ENCODE assay signal across 8 cellular contexts in genomic region chr22:17258015-17258827, GRCh38. TPM values are rescaled to one million over a fixed set of nuclear protein-coding genes. Genes with fewer than 3 reads are reported as not detected.
DNase-seq lines count a peak whose midpoint lies in the region; ATAC-seq and TF ChIP-seq lines count a peak whose summit lies in the region.

No MANE protein-coding gene starts in this region.

- peaks cover 34% of the 10 kb centered on the region for H3F3A ChIP-seq in GM23338 (replicated peaks; ENCODE audit: low read depth)

- peak; percentile 59 for ATAC-seq in GM23338

- no peak overlapping the region for H2AFZ ChIP-seq in GM23338

- H3K36me3 Mint-ChIP-seq in GM23338 (ENCODE audit: low read depth): peaks cover 33% of the 10 kb centered on the region; the same call in 2 of the 3 replicates
- H3K36me3 Mint-ChIP-seq in activated naive CD8-positive, alpha-beta T cell: no peaks in the 10 kb centered on the region

- DNase-seq in GM12865 (ENCODE audit: low read depth) (peak; percentile 99), GM23338 (ENCODE audit: low spot score) (peak; percentile 87), LHCN-M2 (ENCODE audit: low read depth) (peak; percentile 100), kidney epithelial cell (ENCODE audit: low read depth) (peak; percentile 54), mesenteric fat pad (ENCODE audit: low spot score) (no peak)
- peak; percentile 27 to 59 for DNase-seq in stimulated activated CD4-positive, alpha-beta T cell treated with anti-CD3 and anti-CD28 coated beads, Interleukin-4, amount 100 ng/mL, for 48 hours (ENCODE audit: low read depth in 2 of 2)

- TF ChIP-seq CTCF in GM12865 (IDR thresholded peaks at IDR 0.05; ENCODE audit: insufficient read depth, low read depth, low read length, missing control alignments) (no peak), GM23338 (conservative IDR thresholded peaks at IDR 0.05; ENCODE audit: low read depth in 2 of 2) (no peak; a peak in 1 of 4 replicates), kidney epithelial cell (IDR thresholded peaks at IDR 0.05; ENCODE audit: insufficient read depth, low read length, poor library complexity, severe bottlenecking) (no peak)

- peak overlapping the region; percentile 71 for H3K4me2 ChIP-seq in GM23338

- H3K4me3 ChIP-seq in GM12865 (ENCODE audit: low read depth, low read length): peak overlapping the region; percentile 53
- peak overlapping the region; percentile 14; the same call in 1 of the 2 replicates for H3K4me3 ChIP-seq in GM23338
- no peak overlapping the region for H3K4me3 ChIP-seq in kidney epithelial cell (ENCODE audit: low read depth, low read length)

- peaks cover 63% of the 10 kb centered on the region for H3K4me1 Mint-ChIP-seq in GM23338
- peaks cover 17% of the 10 kb centered on the region for H3K4me1 Mint-ChIP-seq in activated naive CD8-positive, alpha-beta T cell (ENCODE audit: low read depth)

- H3K36me3 ChIP-seq in GM23338 (ENCODE audit: insufficient read depth) (no peaks in the 10 kb centered on the region), kidney epithelial cell (ENCODE audit: control insufficient read depth, insufficient read depth, low read length) (no peaks in the 10 kb centered on the region)

- peaks cover 10% of the 10 kb centered on the region for H3K79me2 ChIP-seq in GM23338 (replicated peaks; ENCODE audit: insufficient read depth)

- peak overlapping the region; percentile 97 for H3K27ac Mint-ChIP-seq in GM23338
- no peak overlapping the region for H3K27ac Mint-ChIP-seq in activated naive CD8-positive, alpha-beta T cell

- peaks cover 55% of the 10 kb centered on the region for H3K4me1 ChIP-seq in GM23338 (ENCODE audit: insufficient read depth)

- peaks cover 12% of the 10 kb centered on the region for H3K27me3 Mint-ChIP-seq in GM23338 (ENCODE audit: insufficient read depth, low read depth, poor library complexity)
- no peaks in the 10 kb centered on the region for H3K27me3 Mint-ChIP-seq in activated naive CD8-positive, alpha-beta T cell

- no peaks in the 10 kb centered on the region for H3K27me3 ChIP-seq in GM23338 (ENCODE audit: insufficient read depth)
- no peaks in the 10 kb centered on the region for H3K27me3 ChIP-seq in kidney epithelial cell (ENCODE audit: control insufficient read depth, insufficient read depth, low read length)

- no peaks in the 10 kb centered on the region for H4K20me1 ChIP-seq in GM23338 (replicated peaks; ENCODE audit: insufficient read depth)

- H3K9me3 Mint-ChIP-seq in GM23338: no peaks in the 10 kb centered on the region; the same call in 2 of the 3 replicates
- H3K9me3 Mint-ChIP-seq in activated naive CD8-positive, alpha-beta T cell (ENCODE audit: low read depth): no peaks in the 10 kb centered on the region

- H3K4me3 Mint-ChIP-seq in GM23338: peak overlapping the region; percentile 51
- H3K4me3 Mint-ChIP-seq in activated naive CD8-positive, alpha-beta T cell: peak overlapping the region; percentile 18

- peak overlapping the region; percentile 98 for H3K27ac ChIP-seq in GM23338 (ENCODE audit: low read depth)

- no peaks in the 10 kb centered on the region for H3K9me2 ChIP-seq in GM23338 (ENCODE audit: insufficient read depth)

TF ChIP-seq in GM23338, 12 proteins besides CTCF, POLR2A, EP300 and RAD21 (continues in another document):
- TF ChIP-seq REST (IDR thresholded peaks at IDR 0.05; ENCODE audit: unreplicated experiment) (no peak), JUNB (IDR thresholded peaks at IDR 0.05; ENCODE audit: unreplicated experiment) (no peak), NANOG (IDR thresholded peaks at IDR 0.05; ENCODE audit: borderline replicate concordance) (no peak), CREB1 (CRISPR knock-in tag; IDR thresholded peaks at IDR 0.05; ENCODE audit: low read depth) (no peak), ZNF331 (CRISPR knock-in tag; IDR thresholded peaks at IDR 0.05; ENCODE audit: low read depth) (no peak), EZH2 (IDR thresholded peaks at IDR 0.05; ENCODE audit: low read depth, unreplicated experiment) (no peak), EZH2phosphoT487 (IDR thresholded peaks at IDR 0.05; ENCODE audit: unreplicated experiment) (no peak), ZNF114 (CRISPR knock-in tag; IDR thresholded peaks at IDR 0.05) (no peak), STAT1 (IDR thresholded peaks at IDR 0.05; ENCODE audit: unreplicated experiment) (no peak)

TF ChIP-seq in PFSK-1, 5 proteins besides CTCF, POLR2A, EP300 and RAD21:
- TF ChIP-seq TAF1 (IDR thresholded peaks at IDR 0.05; ENCODE audit: borderline replicate concordance, insufficient read depth, low read length) (no peak), FOXP2 (optimal IDR thresholded peaks at IDR 0.05; ENCODE audit: borderline replicate concordance, extremely low read depth, extremely low read length, insufficient read depth) (peak; percentile 30), REST (IDR thresholded peaks at IDR 0.05; ENCODE audit: insufficient read depth in 1 of 2, low read depth in 2 of 2, low read length in 2 of 2) (no peak), SIN3A (IDR thresholded peaks at IDR 0.05; ENCODE audit: borderline replicate concordance, insufficient read depth, low read length) (peak; percentile 92; the same call in 1 of the 2 replicates)

RNA-seq across cellular contexts. Expression of gene ADA2, which starts 39.0 kb away (rescaled TPM):
- total RNA-seq in GM23338 (2014; rRNA removed; shearing (Covaris generic)): 29.3 and 42.6 TPM in 2 replicates
- 10.7 and 11.2 TPM in 2 replicates for polyA plus RNA-seq in GM23338 (2016; fragmentation: Nextera tagmentation; extraction: Ambion mirVana)
- total RNA-seq in LHCN-M2 (2014; rRNA removed) (0.80 and 1.5 TPM in 2 replicates), kidney epithelial cell (17.8 and 22.7 TPM in 2 replicates), mesenteric fat pad (12.4 TPM)
- 0.44 TPM for polyA plus RNA-seq in LHCN-M2 (2012)
- 1.1 TPM for polyA plus RNA-seq in PFSK-1 (2012; ENCODE audit: insufficient read length, low read depth)
